ENCODE assay signal across 13 cellular contexts in genomic region chr1:154433161-154433681, GRCh38. TPM values are rescaled to one million over a fixed set of nuclear protein-coding genes. Genes with fewer than 3 reads are reported as not detected.
A peak's percentile ranks its signal among the peaks of the same experiment; 100 is the strongest.
DNase-seq lines count a peak whose midpoint lies in the region; ATAC-seq and TF ChIP-seq lines count a peak whose summit lies in the region.
"Had no signal": no experiment of that assay in that cellular context is flagged by ENCODE, and none has a peak within 500 bp of the region (broad histone marks: within the 10 kb centered on the region; RNA-seq: fewer than 3 reads in every experiment).

No MANE protein-coding gene starts in this region.

- H3K9ac ChIP-seq in BLaER1, result no peak overlapping the region
- no peak overlapping the region for H3K9ac ChIP-seq in neuronal stem cell (ENCODE audit: low read depth, low read length, poor library complexity)

- H2BK5ac ChIP-seq in neuronal stem cell (ENCODE audit: low read length), result no peak overlapping the region

- POLR2A ChIA-PET in MCF 10A (lab: Yijun Ruan, JAX), result interaction anchor here (0.8 to 26.0 kb wide), 11 partner anchors 8 to 504 kb away, joined by 3 to 1077 read pairs (median 4); partner anchors contain the start of genes IL6R and UBAP2L

- H3K4me3 ChIP-seq in BLaER1, result no peak overlapping the region
- H3K4me3 ChIP-seq in neuronal stem cell (ENCODE audit: low read length in 2 of 2), result no peak overlapping the region

- WGBS in neuronal stem cell (ENCODE audit: extremely low coverage in 2 of 2, insufficient read length in 2 of 2, insufficient replicate concordance in 1 of 2), 2 donors, result no CpG with 5 or more reads among the region's 8 CpGs

- no peak overlapping the region for H4K8ac ChIP-seq in neuronal stem cell (ENCODE audit: low read depth, low read length)

- no peak for TF ChIP-seq CTCF in MCF 10A (IDR thresholded peaks at IDR 0.05; ENCODE audit: unreplicated experiment)

- intact Hi-C loops in MCF 10A (cut with micrococcal nuclease), result loop anchor here (1.0 to 2.0 kb wide), 2 partner anchors 28 to 108 kb away; partner anchors contain the start of genes ATP8B2 and IL6R

- no peak for ATAC-seq in GM19351 (IDR thresholded peaks at IDR 0.05; ENCODE audit: unreplicated experiment)
- ATAC-seq in effector memory CD8-positive, alpha-beta T cell (replicated peaks), result no peak
- no peak for ATAC-seq in GM19395 (IDR thresholded peaks at IDR 0.05; ENCODE audit: unreplicated experiment)
- ATAC-seq: stimulated activated memory B cell treated with anti-CD40 and anti-IgM and Interleukin-4, amounts not matched to agents 10 μg/mL and 1 μg/mL and 100 μg/mL, for 72 hours had no signal

- H3K4me1 Mint-ChIP-seq in MCF 10A (ENCODE audit: insufficient read depth, unreplicated experiment), result peaks cover 33% of the 10 kb centered on the region
- H3K4me1 Mint-ChIP-seq in effector memory CD8-positive, alpha-beta T cell (ENCODE audit: low read depth in 2 of 2), result peaks cover 11 to 17% of the 10 kb centered on the region in 2 donors

- H2BK12ac ChIP-seq in neuronal stem cell (ENCODE audit: low read length), result no peak overlapping the region

- H4K20me1 ChIP-seq in BLaER1, result no peaks in the 10 kb centered on the region

- DNase-seq in M059J (ENCODE audit: low read depth) (peak; percentile 26), MCF 10A (ENCODE audit: unreplicated experiment) (peak; percentile 98), neuronal stem cell (ENCODE audit: low spot score) (no peak), hepatic stellate cell (ENCODE audit: low spot score) (no peak)
- no peak for DNase-seq in effector memory CD8-positive, alpha-beta T cell
- DNase-seq: DMS153, erythroblast, NCI-H446 treated with DMSO at 0.1 percent for 48 hours had no signal

- H3K9me3 Mint-ChIP-seq in MCF 10A (ENCODE audit: unreplicated experiment), result no peaks in the 10 kb centered on the region
- no peaks in the 10 kb centered on the region for H3K9me3 Mint-ChIP-seq in effector memory CD8-positive, alpha-beta T cell
- H3K9me3 Mint-ChIP-seq: stimulated activated memory B cell treated with anti-CD40 and anti-IgM and Interleukin-4, amounts not matched to agents 10 μg/mL and 1 μg/mL and 100 μg/mL, for 72 hours had no signal

- H2BK120ac ChIP-seq in neuronal stem cell (ENCODE audit: low read depth, low read length), result no peak overlapping the region

- no peak overlapping the region for H3K14ac ChIP-seq in neuronal stem cell (ENCODE audit: low read length)

- H3K9me3 ChIP-seq in BLaER1 (no peaks in the 10 kb centered on the region), neuronal stem cell (replicated peaks in 1 of 2; ENCODE audit: control insufficient read depth in 2 of 2, insufficient read depth in 1 of 2, low read depth in 1 of 2, low read length in 2 of 2) (no peaks in the 10 kb centered on the region)

- H3K36me3 ChIP-seq in BLaER1, result no peaks in the 10 kb centered on the region
- H3K36me3 ChIP-seq in neuronal stem cell (replicated peaks in 1 of 2; ENCODE audit: control insufficient read depth in 2 of 2, insufficient read depth in 2 of 2, low read length in 2 of 2), result no peaks in the 10 kb centered on the region

- H3K4me1 ChIP-seq in BLaER1, result peaks cover 20% of the 10 kb centered on the region
- H3K4me1 ChIP-seq in neuronal stem cell (ENCODE audit: control insufficient read depth in 2 of 2, insufficient read depth in 1 of 2, low read depth in 1 of 2, low read length in 2 of 2), result peaks cover 5 to 27% of the 10 kb centered on the region in 2 donors

- BruUV-seq in MCF 10A (replicated peaks; lab: Mats Ljungman, UMichigan), result no TSS peak

- H3K27ac ChIP-seq in BLaER1 (peak overlapping the region; percentile 42; the same call in 1 of the 2 replicates), neuronal stem cell (replicated peaks; ENCODE audit: low read length) (no peak overlapping the region)

- H4K91ac ChIP-seq in neuronal stem cell (ENCODE audit: low read depth, low read length, poor library complexity), result no peak overlapping the region

- no peak overlapping the region for H3K4me3 Mint-ChIP-seq in MCF 10A (ENCODE audit: unreplicated experiment)
- H3K4me3 Mint-ChIP-seq in effector memory CD8-positive, alpha-beta T cell, result no peak overlapping the region
- H3K4me3 Mint-ChIP-seq: stimulated activated memory B cell treated with anti-CD40 and anti-IgM and Interleukin-4, amounts not matched to agents 10 μg/mL and 1 μg/mL and 100 μg/mL, for 72 hours had no signal

- H3K27me3 ChIP-seq in BLaER1, result no peaks in the 10 kb centered on the region
- H3K27me3 ChIP-seq in neuronal stem cell (ENCODE audit: control insufficient read depth in 3 of 3, insufficient read depth in 3 of 3, low read depth in 1 of 3, low read length in 3 of 3), result no peaks in the 10 kb centered on the region

- peak overlapping the region; percentile 63 for H3K4me2 ChIP-seq in BLaER1
- H3K4me2 ChIP-seq in neuronal stem cell (ENCODE audit: insufficient read depth, low read length, poor library complexity, severe bottlenecking), result no peak overlapping the region

- peak overlapping the region; percentile 53 for H3K18ac ChIP-seq in neuronal stem cell (ENCODE audit: low read length)

- no peaks in the 10 kb centered on the region for H3K79me1 ChIP-seq in neuronal stem cell (ENCODE audit: low read depth, low read length)

- CTCF ChIA-PET in MCF 10A (lab: Yijun Ruan, JAX), result interaction anchor here (0.6 to 3.5 kb wide), 9 partner anchors 9 to 161 kb away, joined by 3 to 17 read pairs (median 3); partner anchors contain the start of gene IL6R

- H3K27ac Mint-ChIP-seq in MCF 10A (ENCODE audit: low read depth, unreplicated experiment), result peak overlapping the region; percentile 55
- H3K27ac Mint-ChIP-seq in effector memory CD8-positive, alpha-beta T cell, result no peak overlapping the region
- H3K27ac Mint-ChIP-seq: stimulated activated memory B cell treated with anti-CD40 and anti-IgM and Interleukin-4, amounts not matched to agents 10 μg/mL and 1 μg/mL and 100 μg/mL, for 72 hours had no signal

- no peaks in the 10 kb centered on the region for H3K27me3 Mint-ChIP-seq in MCF 10A (ENCODE audit: insufficient read depth, unreplicated experiment)
- H3K27me3 Mint-ChIP-seq in effector memory CD8-positive, alpha-beta T cell, result no peaks in the 10 kb centered on the region
- H3K27me3 Mint-ChIP-seq: stimulated activated memory B cell treated with anti-CD40 and anti-IgM and Interleukin-4, amounts not matched to agents 10 μg/mL and 1 μg/mL and 100 μg/mL, for 72 hours had no signal

- H3K4ac ChIP-seq in neuronal stem cell (ENCODE audit: low read length), result no peak overlapping the region

- peak overlapping the region; percentile 69 for H2BK15ac ChIP-seq in neuronal stem cell (ENCODE audit: low read length)

- peak overlapping the region; percentile 75 for H3K23ac ChIP-seq in neuronal stem cell (ENCODE audit: low read depth, low read length, poor library complexity)

- H2AK5ac ChIP-seq in neuronal stem cell (ENCODE audit: low read depth, low read length), result peak overlapping the region; percentile 72

- H2AFZ ChIP-seq in neuronal stem cell (ENCODE audit: low read length), result peak overlapping the region; percentile 65

- peaks cover 92% of the 10 kb centered on the region for H3K36me3 Mint-ChIP-seq in MCF 10A (ENCODE audit: insufficient read depth, unreplicated experiment)
- peaks cover 13% of the 10 kb centered on the region for H3K36me3 Mint-ChIP-seq in effector memory CD8-positive, alpha-beta T cell (ENCODE audit: insufficient read depth)

RNA-seq across cellular contexts. Expression of gene IL6R, which starts 28.1 kb away (rescaled TPM):
- total RNA-seq in M059J (2014; rRNA removed; shearing (Covaris generic)), result 2.3 and 3.8 TPM in 2 replicates
- 22.8 and 41.0 TPM in 2 replicates for total RNA-seq in MCF 10A (2022)
- 0.08 TPM for polyA plus RNA-seq in neuronal stem cell (2013, experiment 1 of 2)
- 0.10 TPM for polyA plus RNA-seq in neuronal stem cell (2013, experiment 2 of 2)
- polyA plus RNA-seq: neural cell had no signal

Comparison
In these comparisons a context has a peak if more than half of its experiments do, and no peak if none do; other contexts are left out.
1. DNase-seq: peak in M059J (single experiment) and MCF 10A (single experiment); none in neuronal stem cell (single experiment), hepatic stellate cell (single experiment) and effector memory CD8-positive, alpha-beta T cell (0 of 3).